Comparison of ENCODE assay signal across 15 cellular contexts in genomic region chr14:54786191-54786755, GRCh38.
"Had no signal": no experiment of that assay in that cellular context is flagged by ENCODE, and none has a peak within 500 bp of the region (broad histone marks: within the 10 kb centered on the region; RNA-seq: fewer than 3 reads in every experiment).

No MANE protein-coding gene starts in this region.

- H3K27me3 ChIP-seq: brain microvascular endothelial cell, dorsolateral prefrontal cortex, esophagus squamous epithelium, ovary, tibial nerve had no signal

- DNase-seq: activated CD4-positive, alpha-beta T cell treated with anti-CD3 and anti-CD28 coated beads, Interleukin-2, amount 50 U/mL, for 4 hours; activated CD4-positive, CD25-positive, alpha-beta regulatory T cell treated with anti-CD3 and anti-CD28 coated beads, Interleukin-2, amount 50 U/mL, for 72 hours; activated effector memory CD4-positive, alpha-beta T cell treated with Interleukin-2 at 50 U/mL for 16 hours; activated T-cell treated with anti-CD3 and anti-CD28 coated beads, Interleukin-2, amount 50 U/mL, for 24 hours; amniotic stem cell; brain microvascular endothelial cell; esophagus squamous epithelium; foreskin fibroblast; ovary; retina; small intestine had no signal

- H3K9me3 ChIP-seq: esophagus squamous epithelium, ovary, tibial nerve had no signal

- H3K4me3 Mint-ChIP-seq: activated naive CD4-positive, alpha-beta T cell treated with anti-CD3 and anti-CD28 coated beads, Interleukin-2, amount 50 U/mL, for 24 hours; activated T-cell treated with anti-CD3 and anti-CD28 coated beads, Interleukin-2, amount 50 U/mL, for 24 hours; neural crest cell had no signal

- H3K4me1 Mint-ChIP-seq: activated naive CD4-positive, alpha-beta T cell treated with anti-CD3 and anti-CD28 coated beads, Interleukin-2, amount 50 U/mL, for 24 hours had no signal

- H3K36me3 ChIP-seq: ovary had no signal

- H3K4me1 ChIP-seq: esophagus squamous epithelium, tibial nerve had no signal

- H3K27ac ChIP-seq: brain microvascular endothelial cell, esophagus squamous epithelium, ovary, tibial nerve had no signal

- H3K27ac Mint-ChIP-seq: activated naive CD4-positive, alpha-beta T cell treated with anti-CD3 and anti-CD28 coated beads, Interleukin-2, amount 50 U/mL, for 24 hours; activated T-cell treated with anti-CD3 and anti-CD28 coated beads, Interleukin-2, amount 50 U/mL, for 24 hours had no signal

- H3K36me3 Mint-ChIP-seq: activated naive CD4-positive, alpha-beta T cell treated with anti-CD3 and anti-CD28 coated beads, Interleukin-2, amount 50 U/mL, for 24 hours had no signal

- H3K4me3 ChIP-seq: dorsolateral prefrontal cortex, esophagus squamous epithelium, ovary, tibial nerve had no signal

- H3K9me3 Mint-ChIP-seq: activated naive CD4-positive, alpha-beta T cell treated with anti-CD3 and anti-CD28 coated beads, Interleukin-2, amount 50 U/mL, for 24 hours; activated T-cell treated with anti-CD3 and anti-CD28 coated beads, Interleukin-2, amount 50 U/mL, for 24 hours; neural crest cell had no signal

- H3K27me3 Mint-ChIP-seq: activated naive CD4-positive, alpha-beta T cell treated with anti-CD3 and anti-CD28 coated beads, Interleukin-2, amount 50 U/mL, for 24 hours; activated T-cell treated with anti-CD3 and anti-CD28 coated beads, Interleukin-2, amount 50 U/mL, for 24 hours had no signal
